Comparison of ENCODE assay signal across 19 cellular contexts in the genomic region with DNA sequence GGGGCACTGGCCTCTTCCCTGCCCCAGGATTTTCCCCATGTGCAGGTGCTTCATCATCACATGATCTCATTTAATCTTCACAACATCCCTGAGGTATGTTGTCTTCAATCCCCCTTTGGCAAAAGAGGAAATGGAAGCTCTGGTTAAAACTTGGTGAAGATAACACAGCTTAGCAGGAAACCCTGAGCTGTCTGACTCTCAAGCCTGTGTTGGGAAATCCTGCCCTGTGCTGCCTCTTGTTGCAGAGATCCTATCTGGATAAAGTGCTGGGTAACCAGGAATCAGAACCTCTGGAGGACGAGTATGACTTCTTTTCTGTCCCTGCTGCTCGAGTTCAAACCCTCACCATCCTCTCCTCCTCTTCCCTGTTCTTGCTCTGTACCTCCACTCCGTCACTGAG. TPM values are rescaled to one million over a fixed set of nuclear protein-coding genes. Genes with fewer than 3 reads are reported as not detected.
"Had no signal": no experiment of that assay in that cellular context is flagged by ENCODE, and none has a peak within 500 bp of the region (broad histone marks: within the 10 kb centered on the region; RNA-seq: fewer than 3 reads in every experiment).

No MANE protein-coding gene starts in this region.

- ATAC-seq: body of pancreas; stimulated activated naive CD8-positive, alpha-beta T cell treated with anti-CD3 and anti-CD28 coated beads, Interleukin-15, amount 100 ng/mL, for 72 hours had no signal

- DNase-seq: activated B cell treated with CpG ODN at 0.5 μM for 24 hours; activated CD4-positive, alpha-beta T cell treated with anti-CD3 and anti-CD28 coated beads, Interleukin-2, amount 10 ng/mL, durations not matched to agents 7 days and 5 days; activated CD8-positive, alpha-beta memory T cell treated with anti-CD3 and anti-CD28 coated beads for 24 hours; activated naive CD4-positive, alpha-beta T cell treated with anti-CD3 and anti-CD28 coated beads, Interleukin-2, amount 50 U/mL, for 16 hours; adrenal gland; central memory CD4-positive, alpha-beta T cell; effector CD8-positive, alpha-beta T cell; hypothalamus; stimulated activated CD4-positive, alpha-beta T cell treated with anti-CD3 and anti-CD28 coated beads, Interleukin-4, amount 100 ng/mL, for 1 hour; stimulated activated naive CD8-positive, alpha-beta T cell treated with anti-CD3 and anti-CD28 coated beads, Interleukin-15, amount 100 ng/mL, for 72 hours; T1000; testis had no signal

- H3K4me1 ChIP-seq: adrenal gland, body of pancreas, pancreas, testis, vagina had no signal

- H3K27ac ChIP-seq: adrenal gland, body of pancreas, coronary artery, pancreas, testis, vagina had no signal

- H3K4me1 Mint-ChIP-seq: activated B cell treated with CpG ODN at 0.5 μM for 24 hours; activated CD4-positive, alpha-beta T cell treated with anti-CD3 and anti-CD28 coated beads, Interleukin-2, amount 10 ng/mL, durations not matched to agents 7 days and 5 days; stimulated activated naive CD8-positive, alpha-beta T cell treated with anti-CD3 and anti-CD28 coated beads, Interleukin-15, amount 100 ng/mL, for 72 hours had no signal

- H3K4me3 Mint-ChIP-seq: activated B cell treated with CpG ODN at 0.5 μM for 24 hours; activated CD4-positive, alpha-beta T cell treated with anti-CD3 and anti-CD28 coated beads, Interleukin-2, amount 10 ng/mL, durations not matched to agents 7 days and 5 days; neural crest cell; stimulated activated naive CD8-positive, alpha-beta T cell treated with anti-CD3 and anti-CD28 coated beads, Interleukin-15, amount 100 ng/mL, for 72 hours had no signal

- H3K36me3 ChIP-seq: adrenal gland, pancreas, vagina had no signal

- H3K4me3 ChIP-seq: adrenal gland, body of pancreas, coronary artery, pancreas, testis, vagina had no signal

- H3K9me3 ChIP-seq: adrenal gland, body of pancreas, pancreas, testis, vagina had no signal

- H3K27me3 ChIP-seq: adrenal gland, body of pancreas, pancreas, testis, vagina had no signal

- H3K27ac Mint-ChIP-seq: activated B cell treated with CpG ODN at 0.5 μM for 24 hours; activated CD4-positive, alpha-beta T cell treated with anti-CD3 and anti-CD28 coated beads, Interleukin-2, amount 10 ng/mL, durations not matched to agents 7 days and 5 days; activated T-helper 2 cell treated with anti-CD3 and anti-CD28 coated beads, Interferon-gamma antibody, Interleukin-2, Interleukin-4, amounts not matched to agents 10 μg/mL and 5 μg/mL and 100 μg/mL, durations not matched to agents 14 hours and 24 hours and 36 hours; stimulated activated naive CD8-positive, alpha-beta T cell treated with anti-CD3 and anti-CD28 coated beads, Interleukin-15, amount 100 ng/mL, for 72 hours had no signal

RNA-seq across cellular contexts. Expression of a gene that starts 52.0 kb away (rescaled TPM):
- total RNA-seq: activated B cell treated with CpG ODN at 0.5 μM for 24 hours; activated CD4-positive, alpha-beta T cell treated with anti-CD3 and anti-CD28 coated beads, Interleukin-2, amount 10 ng/mL, durations not matched to agents 7 days and 5 days; activated T-helper 2 cell treated with anti-CD3 and anti-CD28 coated beads, Interferon-gamma antibody, Interleukin-2, Interleukin-4, amounts not matched to agents 10 μg/mL and 5 μg/mL and 100 μg/mL, durations not matched to agents 14 hours and 24 hours and 36 hours; adrenal gland; body of pancreas; lower leg skin; neural crest cell; testis; vagina had no signal
